ENCODE assay signal across 21 cellular contexts in the genomic region with DNA sequence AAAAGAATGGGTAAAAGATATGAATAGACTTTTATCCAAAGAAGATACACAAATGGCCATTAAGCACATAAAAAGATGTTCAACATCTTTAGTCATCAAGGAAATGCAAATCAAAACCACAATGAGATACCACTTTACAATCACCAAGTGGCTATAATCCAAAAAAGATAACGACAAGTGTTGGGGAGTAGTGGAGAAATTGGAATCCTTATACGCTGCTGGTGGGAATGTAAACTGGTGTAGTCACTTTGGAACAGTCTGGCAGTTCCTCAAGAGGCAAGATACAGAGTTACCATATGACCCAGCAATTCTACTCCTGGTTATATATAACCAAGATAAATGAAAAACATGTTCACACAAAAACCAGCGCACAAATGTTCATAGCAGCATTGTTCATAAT.
"Had no signal": no experiment of that assay in that cellular context is flagged by ENCODE, and none has a peak within 500 bp of the region (broad histone marks: within the 10 kb centered on the region; RNA-seq: fewer than 3 reads in every experiment).

No MANE protein-coding gene starts in this region.

- DNase-seq: activated CD4-positive, alpha-beta T cell treated with anti-CD3 and anti-CD28 coated beads, Interleukin-2, amount 50 U/mL, for 1 hour; activated CD4-positive, CD25-positive, alpha-beta regulatory T cell treated with anti-CD3 and anti-CD28 coated beads, Interleukin-2, amount 50 U/mL, for 72 hours; activated CD8-positive, alpha-beta memory T cell treated with anti-CD3 and anti-CD28 coated beads, Interleukin-2, amount 50 U/mL, for 4 hours; activated effector memory CD4-positive, alpha-beta T cell treated with anti-CD3 and anti-CD28 coated beads, Interleukin-2, amount 50 U/mL, for 16 hours; activated T-cell treated with anti-CD3 and anti-CD28 coated beads, Interleukin-2, amount 50 U/mL, for 4 hours; effector memory CD8-positive, alpha-beta T cell; esophagus squamous epithelium; head of caudate nucleus; left ventricle myocardium superior; mucosa of descending colon; naive B cell; psoas muscle; right cardiac atrium; trophoblast cell had no signal

- H3K27me3 Mint-ChIP-seq: activated naive CD4-positive, alpha-beta T cell treated with anti-CD3 and anti-CD28 coated beads, Interleukin-2, amount 50 U/mL, for 24 hours; effector memory CD8-positive, alpha-beta T cell; stimulated activated naive CD8-positive, alpha-beta T cell treated with anti-CD3 and anti-CD28 coated beads, Interleukin-15, Interleukin-2, amounts not matched to agents 100 ng/mL and 50 ng/mL, for 24 hours had no signal

- ATAC-seq: activated T-cell treated with anti-CD3 and anti-CD28 coated beads, Interleukin-2, amount 50 U/mL, for 4 hours; effector memory CD8-positive, alpha-beta T cell; left ventricle myocardium superior; mucosa of descending colon; psoas muscle; right cardiac atrium had no signal

- H3K27ac Mint-ChIP-seq: activated naive CD4-positive, alpha-beta T cell treated with anti-CD3 and anti-CD28 coated beads, Interleukin-2, amount 50 U/mL, for 24 hours; effector memory CD8-positive, alpha-beta T cell; memory B cell; naive B cell; stimulated activated naive CD8-positive, alpha-beta T cell treated with anti-CD3 and anti-CD28 coated beads, Interleukin-15, Interleukin-2, amounts not matched to agents 100 ng/mL and 50 ng/mL, for 24 hours; T-helper 1 cell treated with Interleukin-12 subunit alpha and Interleukin-12 subunit beta and Interleukin-4 antibody, amounts not matched to agents 30 μg/mL and 1 μg/mL, for 36 hours had no signal

- H3K4me3 Mint-ChIP-seq: activated naive CD4-positive, alpha-beta T cell treated with anti-CD3 and anti-CD28 coated beads, Interleukin-2, amount 50 U/mL, for 24 hours; activated T-cell treated with anti-CD3 and anti-CD28 coated beads, Interleukin-2, amount 50 U/mL, for 4 hours; effector memory CD8-positive, alpha-beta T cell; memory B cell; naive B cell; neural crest cell; stimulated activated naive CD8-positive, alpha-beta T cell treated with anti-CD3 and anti-CD28 coated beads, Interleukin-15, Interleukin-2, amounts not matched to agents 100 ng/mL and 50 ng/mL, for 24 hours; T-helper 1 cell treated with Interleukin-12 subunit alpha and Interleukin-12 subunit beta and Interleukin-4 antibody, amounts not matched to agents 30 μg/mL and 1 μg/mL, for 36 hours had no signal

- H3K36me3 Mint-ChIP-seq: activated naive CD4-positive, alpha-beta T cell treated with anti-CD3 and anti-CD28 coated beads, Interleukin-2, amount 50 U/mL, for 24 hours; naive B cell had no signal

- H3K4me3 ChIP-seq: esophagus squamous epithelium, mucosa of descending colon, psoas muscle, skin epidermis, vagina had no signal

- H3K4me1 Mint-ChIP-seq: activated naive CD4-positive, alpha-beta T cell treated with anti-CD3 and anti-CD28 coated beads, Interleukin-2, amount 50 U/mL, for 24 hours; memory B cell; neural crest cell had no signal
